34 cellular contexts compared by ENCODE assay signal in the genomic region with DNA sequence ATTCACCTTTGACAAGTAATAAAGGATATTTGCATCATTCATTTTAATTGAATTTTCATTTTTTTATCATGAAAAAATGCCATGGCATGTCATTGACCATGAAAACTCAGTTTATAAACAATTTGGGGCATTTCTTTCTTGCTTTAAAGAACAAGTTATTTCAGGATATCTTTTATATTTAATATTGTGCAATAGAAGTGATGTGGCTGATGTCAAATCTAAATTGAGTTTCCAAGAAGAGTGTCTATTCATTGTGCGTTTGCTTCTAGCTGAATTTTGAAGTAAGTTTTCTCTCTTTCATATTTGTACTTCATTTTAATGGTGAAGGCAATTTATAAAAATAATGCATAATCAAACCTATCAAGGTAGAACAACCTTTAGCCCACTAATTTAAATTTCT.
"Had no signal": no experiment of that assay in that cellular context is flagged by ENCODE, and none has a peak within 500 bp of the region (broad histone marks: within the 10 kb centered on the region; RNA-seq: fewer than 3 reads in every experiment).

No MANE protein-coding gene starts in this region.

- FAIRE-seq: colon had no signal

- DNase-seq: activated B cell treated with CpG ODN at 0.5 μM for 24 hours; activated CD4-positive, alpha-beta memory T cell treated with anti-CD3 and anti-CD28 coated beads for 36 hours; activated CD4-positive, alpha-beta T cell treated with anti-CD3 and anti-CD28 coated beads for 36 hours; activated CD4-positive, alpha-beta T cell treated with anti-CD3 and anti-CD28 coated beads, Interleukin-2, amount 10 ng/mL, durations not matched to agents 24 days and 14 days; activated CD8-positive, alpha-beta memory T cell treated with anti-CD3 and anti-CD28 coated beads, Interleukin-2, amount 10 ng/mL, durations not matched to agents 7 days and 5 days; activated CD8-positive, alpha-beta memory T cell treated with anti-CD3 and anti-CD28 coated beads, Interleukin-2, amount 50 U/mL, for 4 hours; activated CD8-positive, alpha-beta T cell treated with anti-CD3 and anti-CD28 coated beads, Interleukin-2, amount 10 ng/mL, durations not matched to agents 7 days and 5 days; activated gamma-delta T cell; activated naive CD4-positive, alpha-beta T cell; activated naive CD4-positive, alpha-beta T cell treated with anti-CD3 and anti-CD28 coated beads, Interleukin-2, amount 10 ng/mL, durations not matched to agents 7 days and 5 days; activated naive CD8-positive, alpha-beta T cell treated with anti-CD3 and anti-CD28 coated beads, Interleukin-2, amount 10 ng/mL, durations not matched to agents 7 days and 5 days; activated T-cell treated with anti-CD3 and anti-CD28 coated beads, Interleukin-2, amount 50 U/mL, for 1 hour; activated T-cell treated with anti-CD3 and anti-CD28 coated beads, Interleukin-2, amount 50 U/mL, for 48 hours; cortex of kidney; dermis blood vessel endothelial cell; effector memory CD4-positive, alpha-beta T cell; endodermal cell; foreskin fibroblast; gastrocnemius medialis; glutamatergic neuron; T-helper 1 cell; T-helper 17 cell; T1000; WERI-Rb-1 had no signal

- H3K27ac ChIP-seq: ascending aorta, breast epithelium, cardiac muscle cell, gastrocnemius medialis, WERI-Rb-1 had no signal

- H3K4me3 Mint-ChIP-seq: activated B cell treated with CpG ODN at 0.5 μM for 24 hours; activated CD4-positive, alpha-beta memory T cell treated with anti-CD3 and anti-CD28 coated beads for 36 hours; activated CD4-positive, alpha-beta T cell treated with anti-CD3 and anti-CD28 coated beads for 36 hours; activated CD4-positive, alpha-beta T cell treated with anti-CD3 and anti-CD28 coated beads, Interleukin-2, amount 10 ng/mL, durations not matched to agents 24 days and 14 days; activated CD8-positive, alpha-beta memory T cell treated with anti-CD3 and anti-CD28 coated beads, Interleukin-2, amount 10 ng/mL, durations not matched to agents 7 days and 5 days; activated CD8-positive, alpha-beta T cell treated with anti-CD3 and anti-CD28 coated beads, Interleukin-2, amount 10 ng/mL, durations not matched to agents 7 days and 5 days; activated naive CD4-positive, alpha-beta T cell treated with anti-CD3 and anti-CD28 coated beads, Interleukin-2, amount 10 ng/mL, durations not matched to agents 7 days and 5 days; activated naive CD8-positive, alpha-beta T cell treated with anti-CD3 and anti-CD28 coated beads, Interleukin-2, amount 10 ng/mL, durations not matched to agents 7 days and 5 days; brain; central memory CD8-positive, alpha-beta T cell; endodermal cell; T-helper 17 cell; T-helper 2 cell treated with Interferon-gamma antibody and Interleukin-4, amounts not matched to agents 5 μg/mL and 100 μg/mL, for 36 hours had no signal

- H3K27me3 Mint-ChIP-seq: activated B cell treated with CpG ODN at 0.5 μM for 24 hours; activated CD4-positive, alpha-beta memory T cell treated with anti-CD3 and anti-CD28 coated beads for 36 hours; activated CD4-positive, alpha-beta T cell treated with anti-CD3 and anti-CD28 coated beads for 36 hours; activated CD4-positive, alpha-beta T cell treated with anti-CD3 and anti-CD28 coated beads, Interleukin-2, amount 10 ng/mL, durations not matched to agents 24 days and 14 days; activated CD8-positive, alpha-beta memory T cell treated with anti-CD3 and anti-CD28 coated beads, Interleukin-2, amount 10 ng/mL, durations not matched to agents 7 days and 5 days; activated naive CD4-positive, alpha-beta T cell treated with anti-CD3 and anti-CD28 coated beads, Interleukin-2, amount 10 ng/mL, durations not matched to agents 7 days and 5 days; brain; central memory CD8-positive, alpha-beta T cell; T-helper 17 cell had no signal

- H3K9me3 Mint-ChIP-seq: activated B cell treated with CpG ODN at 0.5 μM for 24 hours; activated CD4-positive, alpha-beta memory T cell treated with anti-CD3 and anti-CD28 coated beads for 36 hours; activated CD4-positive, alpha-beta T cell treated with anti-CD3 and anti-CD28 coated beads, Interleukin-2, amount 10 ng/mL, durations not matched to agents 24 days and 14 days; activated naive CD4-positive, alpha-beta T cell treated with anti-CD3 and anti-CD28 coated beads, Interleukin-2, amount 10 ng/mL, durations not matched to agents 7 days and 5 days; activated naive CD4-positive, alpha-beta T cell treated with anti-CD3 and anti-CD28 coated beads, Interleukin-2, amount 50 U/mL, for 72 hours; activated naive CD8-positive, alpha-beta T cell treated with anti-CD3 and anti-CD28 coated beads, Interleukin-2, amount 10 ng/mL, durations not matched to agents 7 days and 5 days; brain; central memory CD8-positive, alpha-beta T cell; endodermal cell; T-helper 2 cell treated with Interferon-gamma antibody and Interleukin-4, amounts not matched to agents 5 μg/mL and 100 μg/mL, for 36 hours had no signal

- H3K27ac Mint-ChIP-seq: activated B cell treated with CpG ODN at 0.5 μM for 24 hours; activated CD4-positive, alpha-beta memory T cell treated with anti-CD3 and anti-CD28 coated beads for 36 hours; activated CD4-positive, alpha-beta T cell treated with anti-CD3 and anti-CD28 coated beads for 36 hours; activated CD4-positive, alpha-beta T cell treated with anti-CD3 and anti-CD28 coated beads, Interleukin-2, amount 10 ng/mL, durations not matched to agents 24 days and 14 days; activated CD8-positive, alpha-beta memory T cell treated with anti-CD3 and anti-CD28 coated beads, Interleukin-2, amount 10 ng/mL, durations not matched to agents 7 days and 5 days; activated CD8-positive, alpha-beta T cell treated with anti-CD3 and anti-CD28 coated beads, Interleukin-2, amount 10 ng/mL, durations not matched to agents 7 days and 5 days; activated naive CD4-positive, alpha-beta T cell treated with anti-CD3 and anti-CD28 coated beads, Interleukin-2, amount 10 ng/mL, durations not matched to agents 7 days and 5 days; activated naive CD4-positive, alpha-beta T cell treated with anti-CD3 and anti-CD28 coated beads, Interleukin-2, amount 50 U/mL, for 72 hours; activated naive CD8-positive, alpha-beta T cell treated with anti-CD3 and anti-CD28 coated beads, Interleukin-2, amount 10 ng/mL, durations not matched to agents 7 days and 5 days; brain; endodermal cell; T-helper 17 cell; T-helper 2 cell treated with Interferon-gamma antibody and Interleukin-4, amounts not matched to agents 5 μg/mL and 100 μg/mL, for 36 hours had no signal

- H3K4me1 Mint-ChIP-seq: activated B cell treated with CpG ODN at 0.5 μM for 24 hours; activated CD4-positive, alpha-beta T cell treated with anti-CD3 and anti-CD28 coated beads for 36 hours; activated CD4-positive, alpha-beta T cell treated with anti-CD3 and anti-CD28 coated beads, Interleukin-2, amount 10 ng/mL, durations not matched to agents 24 days and 14 days; activated CD8-positive, alpha-beta memory T cell treated with anti-CD3 and anti-CD28 coated beads, Interleukin-2, amount 10 ng/mL, durations not matched to agents 7 days and 5 days; activated naive CD4-positive, alpha-beta T cell treated with anti-CD3 and anti-CD28 coated beads, Interleukin-2, amount 10 ng/mL, durations not matched to agents 7 days and 5 days; activated naive CD8-positive, alpha-beta T cell treated with anti-CD3 and anti-CD28 coated beads, Interleukin-2, amount 10 ng/mL, durations not matched to agents 7 days and 5 days; central memory CD8-positive, alpha-beta T cell; T-helper 17 cell had no signal

- ATAC-seq: activated CD4-positive, alpha-beta T cell treated with anti-CD3 and anti-CD28 coated beads for 36 hours; activated CD4-positive, CD25-positive, alpha-beta regulatory T cell treated with anti-CD3 and anti-CD28 coated beads, Interleukin-2, amount 50 U/mL, for 24 hours; activated CD8-positive, alpha-beta memory T cell treated with anti-CD3 and anti-CD28 coated beads, Interleukin-2, amount 10 ng/mL, durations not matched to agents 7 days and 5 days; activated CD8-positive, alpha-beta T cell treated with anti-CD3 and anti-CD28 coated beads, Interleukin-2, amount 10 ng/mL, durations not matched to agents 7 days and 5 days; activated naive CD4-positive, alpha-beta T cell treated with anti-CD3 and anti-CD28 coated beads, Interleukin-2, amount 50 U/mL, for 72 hours; esophagus mucosa; gastrocnemius medialis; T-helper 17 cell had no signal

- H3K36me3 Mint-ChIP-seq: activated CD4-positive, alpha-beta memory T cell treated with anti-CD3 and anti-CD28 coated beads for 36 hours; activated CD8-positive, alpha-beta memory T cell treated with anti-CD3 and anti-CD28 coated beads, Interleukin-2, amount 10 ng/mL, durations not matched to agents 7 days and 5 days; activated naive CD4-positive, alpha-beta T cell treated with anti-CD3 and anti-CD28 coated beads, Interleukin-2, amount 10 ng/mL, durations not matched to agents 7 days and 5 days; activated naive CD4-positive, alpha-beta T cell treated with anti-CD3 and anti-CD28 coated beads, Interleukin-2, amount 50 U/mL, for 72 hours; activated naive CD8-positive, alpha-beta T cell treated with anti-CD3 and anti-CD28 coated beads, Interleukin-2, amount 10 ng/mL, durations not matched to agents 7 days and 5 days; brain had no signal
